12 cellular contexts compared by ENCODE assay signal in genomic region chr19:38252385-38252784, GRCh38. TPM values are rescaled to one million over a fixed set of nuclear protein-coding genes. Genes with fewer than 3 reads are reported as not detected.
DNase-seq lines count a peak whose midpoint lies in the region; ATAC-seq and TF ChIP-seq lines count a peak whose summit lies in the region.
"Had no signal": no experiment of that assay in that cellular context is flagged by ENCODE, and none has a peak within 500 bp of the region (broad histone marks: within the 10 kb centered on the region; RNA-seq: fewer than 3 reads in every experiment).

No MANE protein-coding gene starts in this region.

- no peak overlapping the region for H3K27ac Mint-ChIP-seq in activated naive CD8-positive, alpha-beta T cell treated with anti-CD3 and anti-CD28 coated beads, Interleukin-2, amount 50 U/mL, for 24 hours

- no peak overlapping the region for H3K4me3 ChIP-seq in liver (ENCODE audit: low read depth in 1 of 3, low read length in 3 of 3)
- no peak overlapping the region for H3K4me3 ChIP-seq in smooth muscle cell

- H3F3A ChIP-seq in smooth muscle cell (ENCODE audit: low read depth): peaks cover 6% of the 10 kb centered on the region

- no peaks in the 10 kb centered on the region for H3K79me2 ChIP-seq in smooth muscle cell (ENCODE audit: low read depth)

- no peaks in the 10 kb centered on the region for H3K36me3 ChIP-seq in ES-I3 (ENCODE audit: insufficient read depth, low read length)
- no peaks in the 10 kb centered on the region for H3K36me3 ChIP-seq in liver (ENCODE audit: control insufficient read depth in 4 of 4, insufficient read depth in 3 of 4, low read depth in 1 of 4, low read length in 3 of 4)
- no peaks in the 10 kb centered on the region for H3K36me3 ChIP-seq in smooth muscle cell (ENCODE audit: low read depth)

- H3K27me3 ChIP-seq in liver (ENCODE audit: control insufficient read depth in 4 of 4, insufficient read depth in 4 of 4, low read length in 3 of 4) (peaks cover 0 to 6% (median 1%) of the 10 kb centered on the region in 4 donors), smooth muscle cell (ENCODE audit: low read depth) (no peaks in the 10 kb centered on the region)

- DNase-seq in smooth muscle cell (lab: John Stamatoyannopoulos, UW; ENCODE audit: unreplicated experiment): no peak
- no peak for DNase-seq in activated naive CD8-positive, alpha-beta T cell treated with anti-CD3 and anti-CD28 coated beads, Interleukin-2, amount 50 U/mL, for 24 hours
- DNase-seq: activated T-cell treated with anti-CD3 and anti-CD28 coated beads, Interleukin-2, amount 50 U/mL, for 4 hours; cerebellar nuclear complex; stimulated activated CD8-positive, alpha-beta memory T cell treated with anti-CD3 and anti-CD28 coated beads, Interleukin-4, amount 100 ng/mL, for 48 hours had no signal

- ATAC-seq in HG02981 (IDR thresholded peaks at IDR 0.05; ENCODE audit: unreplicated experiment): no peak
- ATAC-seq in activated naive CD8-positive, alpha-beta T cell treated with anti-CD3 and anti-CD28 coated beads, Interleukin-2, amount 50 U/mL, for 24 hours: no peak
- no peak for ATAC-seq in GM18861 (IDR thresholded peaks at IDR 0.05; ENCODE audit: unreplicated experiment)
- ATAC-seq in GM19395 (IDR thresholded peaks at IDR 0.05; ENCODE audit: unreplicated experiment): no peak
- ATAC-seq: activated T-cell treated with anti-CD3 and anti-CD28 coated beads, Interleukin-2, amount 50 U/mL, for 4 hours had no signal

- H3K27ac ChIP-seq in angular gyrus (ENCODE audit: low read depth, low read length): peak overlapping the region; percentile 99
- peak overlapping the region; percentile 56 to 63 for H3K27ac ChIP-seq in liver (ENCODE audit: low read depth in 1 of 2, low read length in 2 of 2)
- no peak overlapping the region for H3K27ac ChIP-seq in smooth muscle cell (ENCODE audit: low read depth)
- H3K27ac ChIP-seq: VCaP had no signal

- H3K4me3 Mint-ChIP-seq in activated naive CD8-positive, alpha-beta T cell treated with anti-CD3 and anti-CD28 coated beads, Interleukin-2, amount 50 U/mL, for 24 hours: no peak overlapping the region
- H3K4me3 Mint-ChIP-seq: activated T-cell treated with anti-CD3 and anti-CD28 coated beads, Interleukin-2, amount 50 U/mL, for 4 hours had no signal

- 87% methylated on average over 5 of the region's 5 CpGs for WGBS in liver
- 84% methylated on average over 5 of the region's 5 CpGs for WGBS in smooth muscle cell (ENCODE audit: low lambda C conversion rate)

- H3K36me3 Mint-ChIP-seq in activated naive CD8-positive, alpha-beta T cell treated with anti-CD3 and anti-CD28 coated beads, Interleukin-2, amount 50 U/mL, for 24 hours (ENCODE audit: low read depth): no peaks in the 10 kb centered on the region

- TF ChIP-seq CTCF in liver (IDR thresholded peaks at IDR 0.05; ENCODE audit: low read depth, low read length, missing input control): no peak
- no peak for TF ChIP-seq CTCF in smooth muscle cell (IDR thresholded peaks at IDR 0.05; ENCODE audit: borderline replicate concordance, insufficient read depth, poor library complexity, severe bottlenecking)

- H3K9ac ChIP-seq in ES-I3 (ENCODE audit: low read depth, low read length) (peak overlapping the region; percentile 44; the same call in 1 of the 2 replicates), liver (ENCODE audit: low read depth in 1 of 2, low read length in 2 of 2) (no peak overlapping the region), smooth muscle cell (ENCODE audit: low read depth) (no peak overlapping the region)

- H3K9me3 ChIP-seq in ES-I3 (ENCODE audit: control insufficient read depth, insufficient read depth, low read length) (no peaks in the 10 kb centered on the region), liver (ENCODE audit: control insufficient read depth in 4 of 4, low read length in 3 of 4) (no peaks in the 10 kb centered on the region), smooth muscle cell (replicated peaks; ENCODE audit: low read depth) (no peaks in the 10 kb centered on the region)

- H3K4me2 ChIP-seq in smooth muscle cell: peak overlapping the region; percentile 75

- H3K9me3 Mint-ChIP-seq in activated naive CD8-positive, alpha-beta T cell treated with anti-CD3 and anti-CD28 coated beads, Interleukin-2, amount 50 U/mL, for 24 hours: no peaks in the 10 kb centered on the region
- H3K9me3 Mint-ChIP-seq: activated T-cell treated with anti-CD3 and anti-CD28 coated beads, Interleukin-2, amount 50 U/mL, for 4 hours had no signal

- no peak overlapping the region for H2AFZ ChIP-seq in smooth muscle cell (ENCODE audit: low read depth)

- no peak for TF ChIP-seq RAD21 in liver (IDR thresholded peaks at IDR 0.05)

- H4K20me1 ChIP-seq in smooth muscle cell (ENCODE audit: low read depth): no peaks in the 10 kb centered on the region

- H3K4me1 ChIP-seq in ES-I3 (ENCODE audit: insufficient read depth, low read length): peaks cover 29% of the 10 kb centered on the region
- H3K4me1 ChIP-seq in liver (ENCODE audit: control insufficient read depth in 4 of 4, insufficient read depth in 4 of 4, low read length in 3 of 4): peaks cover 9 to 29% (median 13%) of the 10 kb centered on the region in 4 donors
- H3K4me1 ChIP-seq in smooth muscle cell (ENCODE audit: low read depth): peaks cover 27% of the 10 kb centered on the region

- peaks cover 17% of the 10 kb centered on the region for H3K4me1 Mint-ChIP-seq in activated naive CD8-positive, alpha-beta T cell treated with anti-CD3 and anti-CD28 coated beads, Interleukin-2, amount 50 U/mL, for 24 hours

- peaks cover 23% of the 10 kb centered on the region for H3K27me3 Mint-ChIP-seq in activated naive CD8-positive, alpha-beta T cell treated with anti-CD3 and anti-CD28 coated beads, Interleukin-2, amount 50 U/mL, for 24 hours

TF ChIP-seq in liver, 16 proteins besides CTCF, POLR2A, EP300 and RAD21:
- TF ChIP-seq, protein P1, sequence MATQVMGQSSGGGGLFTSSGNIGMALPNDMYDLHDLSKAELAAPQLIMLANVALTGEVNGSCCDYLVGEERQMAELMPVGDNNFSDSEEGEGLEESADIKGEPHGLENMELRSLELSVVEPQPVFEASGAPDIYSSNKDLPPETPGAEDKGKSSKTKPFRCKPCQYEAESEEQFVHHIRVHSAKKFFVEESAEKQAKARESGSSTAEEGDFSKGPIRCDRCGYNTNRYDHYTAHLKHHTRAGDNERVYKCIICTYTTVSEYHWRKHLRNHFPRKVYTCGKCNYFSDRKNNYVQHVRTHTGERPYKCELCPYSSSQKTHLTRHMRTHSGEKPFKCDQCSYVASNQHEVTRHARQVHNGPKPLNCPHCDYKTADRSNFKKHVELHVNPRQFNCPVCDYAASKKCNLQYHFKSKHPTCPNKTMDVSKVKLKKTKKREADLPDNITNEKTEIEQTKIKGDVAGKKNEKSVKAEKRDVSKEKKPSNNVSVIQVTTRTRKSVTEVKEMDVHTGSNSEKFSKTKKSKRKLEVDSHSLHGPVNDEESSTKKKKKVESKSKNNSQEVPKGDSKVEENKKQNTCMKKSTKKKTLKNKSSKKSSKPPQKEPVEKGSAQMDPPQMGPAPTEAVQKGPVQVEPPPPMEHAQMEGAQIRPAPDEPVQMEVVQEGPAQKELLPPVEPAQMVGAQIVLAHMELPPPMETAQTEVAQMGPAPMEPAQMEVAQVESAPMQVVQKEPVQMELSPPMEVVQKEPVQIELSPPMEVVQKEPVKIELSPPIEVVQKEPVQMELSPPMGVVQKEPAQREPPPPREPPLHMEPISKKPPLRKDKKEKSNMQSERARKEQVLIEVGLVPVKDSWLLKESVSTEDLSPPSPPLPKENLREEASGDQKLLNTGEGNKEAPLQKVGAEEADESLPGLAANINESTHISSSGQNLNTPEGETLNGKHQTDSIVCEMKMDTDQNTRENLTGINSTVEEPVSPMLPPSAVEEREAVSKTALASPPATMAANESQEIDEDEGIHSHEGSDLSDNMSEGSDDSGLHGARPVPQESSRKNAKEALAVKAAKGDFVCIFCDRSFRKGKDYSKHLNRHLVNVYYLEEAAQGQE (IDR thresholded peaks at IDR 0.05): no peak

RNA-seq across cellular contexts. Expression of gene PPP1R14A, which starts 3.8 kb away (rescaled TPM):
- total RNA-seq in liver (1 to 10 TPM; 2.7 to 3.0 TPM), smooth muscle cell (4.0 and 8.1 TPM in 2 replicates)
- polyA plus RNA-seq in liver (1 to 10 TPM; 9.7 to 10.0 TPM), smooth muscle cell (88.4 and 89.7 TPM in 2 replicates)

RNA-seq across cellular contexts. Expression of gene SPINT2, which starts 12.0 kb away (rescaled TPM):
- 10 to 100 TPM in 1 of 2 donors, 1 to 10 TPM in 1; 7.0 to 43.0 TPM for total RNA-seq in liver
- polyA plus RNA-seq in liver: 10 to 100 TPM in 1 of 2 donors, 1 to 10 TPM in 1; 7.1 to 14.2 TPM
- 153 and 157 TPM in 2 replicates for total RNA-seq in smooth muscle cell
- 201 and 453 TPM in 2 replicates for polyA plus RNA-seq in smooth muscle cell

RNA-seq across cellular contexts. Expression of gene DPF1, which starts 28.4 kb away (rescaled TPM):
- total RNA-seq in liver (not detected), smooth muscle cell (0.27 TPM in 1 of 2 replicates, not detected in the other)
- polyA plus RNA-seq in liver (not detected), smooth muscle cell (2.4 and 3.1 TPM in 2 replicates)

RNA-seq across cellular contexts. Expression of gene C19orf33, which starts 51.7 kb away (rescaled TPM):
- total RNA-seq in liver (1 to 10 TPM in 1 of 2 donors, not detected in 1; 1.6 TPM), smooth muscle cell (97.5 and 136 TPM in 2 replicates)
- polyA plus RNA-seq in liver (under 1 TPM in 1 of 2 donors, not detected in 1; 0.36 TPM), smooth muscle cell (22.1 and 96.5 TPM in 2 replicates)
- total RNA-seq: activated T-cell treated with anti-CD3 and anti-CD28 coated beads, Interleukin-2, amount 50 U/mL, for 4 hours had no signal
